In the genomic region with DNA sequence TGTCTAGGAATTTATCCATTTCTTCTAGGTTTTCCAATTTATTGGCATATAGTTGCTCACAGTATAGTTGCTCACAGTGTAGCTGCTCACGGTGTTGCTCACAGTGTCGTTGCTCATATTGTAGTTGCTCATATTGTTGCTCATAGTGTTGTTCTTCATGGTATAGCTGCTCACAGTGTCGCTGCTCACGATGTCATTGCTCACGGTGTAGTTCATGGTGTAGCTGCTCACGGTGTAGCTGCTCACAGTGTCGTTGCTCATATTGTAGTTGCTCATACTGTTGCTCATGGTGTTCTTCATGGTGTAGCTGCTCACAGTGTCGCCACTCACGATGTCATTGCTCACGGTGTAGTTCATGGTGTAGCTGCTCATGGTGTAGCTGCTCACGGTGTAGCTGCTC, we compare ENCODE assay signal across 25 cellular contexts.
"Had no signal": no experiment of that assay in that cellular context is flagged by ENCODE, and none has a peak within 500 bp of the region (broad histone marks: within the 10 kb centered on the region; RNA-seq: fewer than 3 reads in every experiment).

No MANE protein-coding gene starts in this region.

- FAIRE-seq: endometrium, islet of Langerhans had no signal

- H3K9me3 ChIP-seq: sigmoid colon, testis, uterus had no signal

- H3K4me3 ChIP-seq: esophagus squamous epithelium, heart right ventricle, left lung, psoas muscle, sigmoid colon, testis, tibial artery, uterus had no signal

- ATAC-seq: effector memory CD8-positive, alpha-beta T cell; heart right ventricle; left cardiac atrium; left lung; naive thymus-derived CD8-positive, alpha-beta T cell; psoas muscle; right cardiac atrium; stimulated activated memory B cell treated with anti-CD40 and anti-IgM and Interleukin-4, amounts not matched to agents 10 μg/mL and 1 μg/mL and 100 μg/mL, for 72 hours; stimulated activated naive CD8-positive, alpha-beta T cell treated with anti-CD3 and anti-CD28 coated beads, Interleukin-15, Interleukin-2, amounts not matched to agents 100 U/mL and 50 U/mL, for 24 hours had no signal

- H3K27me3 ChIP-seq: esophagus squamous epithelium, heart right ventricle, left lung, sigmoid colon, testis, tibial artery, uterus had no signal

- H3K4me1 ChIP-seq: left lung, tibial artery, uterus had no signal

- DNase-seq: cortex of kidney; effector memory CD8-positive, alpha-beta T cell; esophagus squamous epithelium; foreskin melanocyte; glutamatergic neuron; heart right ventricle; hippocampal formation; left cardiac atrium; left lung; mesenchymal stem cell; naive thymus-derived CD8-positive, alpha-beta T cell; nephron progenitor cell; nucleus accumbens; right cardiac atrium; sigmoid colon; stimulated activated CD4-positive, alpha-beta T cell treated with anti-CD3 and anti-CD28 coated beads, Interleukin-4, amount 100 ng/mL, for 4 hours; stimulated activated naive CD8-positive, alpha-beta T cell treated with anti-CD3 and anti-CD28 coated beads, Interleukin-15, Interleukin-2, amounts not matched to agents 100 U/mL and 50 U/mL, for 24 hours; substantia nigra; testis; uterus had no signal

- H3K27ac ChIP-seq: esophagus squamous epithelium, heart right ventricle, left lung, psoas muscle, sigmoid colon, testis, tibial artery, uterus had no signal

- H3K36me3 ChIP-seq: uterus had no signal
